Comparison of ENCODE assay signal across 10 cellular contexts in the genomic region with DNA sequence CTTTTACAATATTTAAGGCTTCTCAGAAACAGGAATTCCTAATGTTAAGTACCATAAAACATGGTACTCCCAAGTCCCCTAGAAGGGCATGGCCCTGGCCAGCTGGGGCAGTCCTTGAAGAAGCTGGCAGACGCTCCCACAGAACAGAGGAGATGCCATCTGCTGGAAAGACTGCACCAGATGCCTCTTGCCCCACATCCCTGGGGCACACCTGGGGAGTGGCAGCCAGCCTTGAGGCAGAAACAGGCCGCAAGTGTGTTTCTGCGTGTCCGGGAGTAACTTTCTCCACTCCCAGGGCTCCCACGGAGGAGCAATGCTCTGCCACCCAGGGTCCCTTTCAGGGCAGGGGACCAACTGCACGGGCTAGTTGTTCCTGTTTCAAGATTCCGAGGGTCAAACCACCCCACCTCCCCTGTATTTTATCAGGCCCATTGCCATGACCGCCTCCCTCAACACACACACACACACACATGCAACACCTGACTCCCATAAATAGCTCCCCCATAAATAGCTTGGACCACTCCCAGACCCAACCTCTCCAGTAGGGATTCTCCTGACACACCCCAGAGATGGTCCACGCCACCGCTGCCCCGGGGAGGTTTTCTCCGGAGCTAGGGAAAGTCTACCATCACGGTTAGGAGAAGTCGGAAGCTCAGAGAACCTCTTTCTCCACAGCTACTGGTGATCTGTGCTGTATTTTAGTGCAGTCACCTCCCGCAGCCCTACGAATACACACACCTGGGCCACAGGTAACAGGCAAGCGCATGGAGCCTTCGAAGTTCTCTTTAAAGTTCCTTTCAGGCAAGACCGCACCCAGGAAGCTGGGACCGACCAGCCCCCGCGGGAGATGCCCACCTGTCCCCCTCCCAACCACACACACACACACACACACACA. TPM values are rescaled to one million over a fixed set of nuclear protein-coding genes. Genes with fewer than 3 reads are reported as not detected.
A peak's percentile ranks its signal among the peaks of the same experiment; 100 is the strongest.
DNase-seq lines count a peak whose midpoint lies in the region; ATAC-seq, FAIRE-seq and TF ChIP-seq lines count a peak whose summit lies in the region.
"Had no signal": no experiment of that assay in that cellular context is flagged by ENCODE, and none has a peak within 500 bp of the region (broad histone marks: within the 10 kb centered on the region; RNA-seq: fewer than 3 reads in every experiment).

No MANE protein-coding gene starts in this region.

- no peak for ATAC-seq in HepG2
- no peak for ATAC-seq in activated naive CD8-positive, alpha-beta T cell treated with anti-CD3 and anti-CD28 coated beads, Interleukin-2, amount 50 U/mL, for 24 hours
- no peak for ATAC-seq in aorta (ENCODE audit: low FRiP score)
- ATAC-seq: CD8-positive, alpha-beta T cell had no signal

- H2AFZ ChIP-seq in neural cell (ENCODE audit: low read depth, low read length) (no peak overlapping the region), HepG2 (ENCODE audit: low read length) (no peak overlapping the region)

- H3F3A ChIP-seq in neural cell (ENCODE audit: insufficient read depth, low read length, poor library complexity, severe bottlenecking) = no peaks in the 10 kb centered on the region

- H3K27ac ChIP-seq in ectodermal cell (ENCODE audit: insufficient read depth, low read depth, low read length, poor library complexity, severe bottlenecking) (no peak overlapping the region), neural cell (ENCODE audit: low read length) (no peak overlapping the region), HepG2 (ENCODE audit: extremely low read length, insufficient read depth, low read length) (no peak overlapping the region), aorta (ENCODE audit: low read depth in 1 of 2, low read length in 2 of 2) (no peak overlapping the region)

- H3K9ac ChIP-seq in neural cell (ENCODE audit: low read length) = peak overlapping the region; percentile 70
- no peak overlapping the region for H3K9ac ChIP-seq in HepG2 (ENCODE audit: insufficient read depth, low read depth, low read length)

- FAIRE-seq in HepG2 (lab: Jason Lieb, UNC) = no peak

- TF ChIP-seq CTCF in AG04449 (IDR thresholded peaks at IDR 0.05; ENCODE audit: insufficient read depth, low read length, missing control alignments) = peak; percentile 29
- peak; percentile 30; the same call in 1 of the 2 replicates for TF ChIP-seq CTCF in LNCaP clone FGC (IDR thresholded peaks at IDR 0.05; ENCODE audit: control insufficient read depth, extremely low read depth, insufficient read depth)
- no peak for TF ChIP-seq CTCF in neural cell (IDR thresholded peaks at IDR 0.05; ENCODE audit: poor library complexity, severe bottlenecking)
- TF ChIP-seq CTCF in HepG2 (CRISPR knock-in tag; IDR thresholded peaks at IDR 0.05) = no peak

- POLR2A ChIA-PET in AG04449 (lab: Yijun Ruan, JAX) (interaction anchor here (0.6 to 1.3 kb wide), 2 partner anchors 28 to 177 kb away, joined by 3 read pairs; no protein-coding TSS in a partner anchor), HepG2 (lab: Yijun Ruan, JAX) (no interaction called here)

- no peak for DNase-seq in AG04449 (ENCODE audit: low read depth, low spot score)
- no peak for DNase-seq in LNCaP clone FGC (ENCODE audit: low read depth)
- no peak for DNase-seq in GM03348 (ENCODE audit: low spot score)
- no peak for DNase-seq in HepG2 (ENCODE audit: low spot score)
- no peak for DNase-seq in activated naive CD8-positive, alpha-beta T cell treated with anti-CD3 and anti-CD28 coated beads, Interleukin-2, amount 50 U/mL, for 24 hours
- DNase-seq in aorta = no peak
- DNase-seq: CD8-positive, alpha-beta T cell had no signal

- 77 to 78% methylated on average over 22 of the region's 22 CpGs for WGBS in ectodermal cell, 2 experiments
- 66% methylated on average over 18 of the region's 22 CpGs for WGBS in HepG2 (ENCODE audit: low lambda C conversion rate)
- WGBS in aorta, 2 donors = 71% methylated on average over 22 of the region's 22 CpGs

- peaks cover 39% of the 10 kb centered on the region for H3K27me3 ChIP-seq in ectodermal cell (ENCODE audit: control insufficient read depth, insufficient read depth, low read length, poor library complexity, severe bottlenecking)
- H3K27me3 ChIP-seq in neural cell (ENCODE audit: insufficient read depth, low read depth, low read length) = peaks cover 7% of the 10 kb centered on the region
- peaks cover 0 to 11% of the 10 kb centered on the region in 2 experiments; a peak in 2 of 5 replicates for H3K27me3 ChIP-seq in HepG2 (ENCODE audit: control insufficient read depth in 1 of 2, insufficient read depth in 2 of 2, low read length in 2 of 2)
- H3K27me3 ChIP-seq in aorta (ENCODE audit: control insufficient read depth in 1 of 2, insufficient read depth in 2 of 2, low read length in 1 of 2) = no peaks in the 10 kb centered on the region

- H3K36me3 ChIP-seq in ectodermal cell (ENCODE audit: control insufficient read depth, insufficient read depth, low read length) = no peaks in the 10 kb centered on the region
- no peaks in the 10 kb centered on the region for H3K36me3 ChIP-seq in neural cell (ENCODE audit: insufficient read depth, low read length)
- no peaks in the 10 kb centered on the region for H3K36me3 ChIP-seq in HepG2 (replicated peaks in 1 of 2; ENCODE audit: control insufficient read depth in 1 of 2, insufficient read depth in 2 of 2, low read length in 2 of 2)
- H3K36me3 ChIP-seq in aorta (ENCODE audit: control insufficient read depth in 1 of 2, insufficient read depth in 2 of 2, low read length in 1 of 2) = no peaks in the 10 kb centered on the region

- TF ChIP-seq RAD21 in neural cell (conservative IDR thresholded peaks at IDR 0.05) (peak; percentile 14), HepG2 (CRISPR knock-in tag; IDR thresholded peaks at IDR 0.05) (no peak)

- no peak for TF ChIP-seq POLR2A in HepG2 (IDR thresholded peaks at IDR 0.05; ENCODE audit: insufficient read depth in 1 of 2, low read depth in 2 of 2, low read length in 2 of 2)

- TF ChIP-seq EP300 in neural cell (conservative IDR thresholded peaks at IDR 0.05; ENCODE audit: poor library complexity, severe bottlenecking) (no peak), HepG2 (IDR thresholded peaks at IDR 0.05; ENCODE audit: low read depth in 2 of 2, low read length in 2 of 2) (no peak), HepG2 (CRISPR knock-in tag; IDR thresholded peaks at IDR 0.05; ENCODE audit: borderline replicate concordance) (no peak)

- no peaks in the 10 kb centered on the region for H3K4me1 Mint-ChIP-seq in activated naive CD8-positive, alpha-beta T cell treated with anti-CD3 and anti-CD28 coated beads, Interleukin-2, amount 50 U/mL, for 24 hours

- H3K9me2 ChIP-seq in neural cell (ENCODE audit: insufficient read depth, low read length) = no peaks in the 10 kb centered on the region

- CTCF ChIA-PET in AG04449 (lab: Yijun Ruan, JAX) = interaction anchor here (0.8 to 10.7 kb wide), 19 partner anchors 9 to 696 kb away, joined by 3 to 192 read pairs (median 4); no protein-coding TSS in a partner anchor
- CTCF ChIA-PET in HepG2 (lab: Yijun Ruan, JAX; ENCODE audit: low intra/inter-chr PET ratio, low total read pairs) = no interaction called here

- H3K4me3 ChIP-seq in AG04449 (ENCODE audit: low read depth, low read length) (peak overlapping the region; percentile 81), LNCaP clone FGC (ENCODE audit: low read depth, low read length) (no peak overlapping the region), ectodermal cell (ENCODE audit: insufficient read depth, low read depth, low read length) (peak overlapping the region; percentile 46), neural cell (ENCODE audit: low read length) (peak overlapping the region; percentile 91), HepG2 (replicated peaks in 1 of 3; ENCODE audit: insufficient read depth in 1 of 3, low read depth in 2 of 3, low read length in 3 of 3) (no peak overlapping the region), aorta (ENCODE audit: low read length in 2 of 2) (no peak overlapping the region)

- in situ Hi-C loops in HepG2 (cut with HindIII; ENCODE audit: extremely low pct_ligation_motif_present, low pct_unique_long_range_greater_than_20kb) = loop anchor here (10.0 kb wide), 2 partner anchors 153 to 183 kb away; no protein-coding TSS in a partner anchor

- H3K4me1 ChIP-seq in ectodermal cell (ENCODE audit: control insufficient read depth, insufficient read depth, low read length) (peaks cover 3% of the 10 kb centered on the region), HepG2 (ENCODE audit: insufficient read depth, low read length) (no peaks in the 10 kb centered on the region), aorta (ENCODE audit: control insufficient read depth in 1 of 2, insufficient read depth in 2 of 2, low read length in 2 of 2) (no peaks in the 10 kb centered on the region)

- no TSS peak for BruUV-seq in HepG2 (replicated peaks; lab: Mats Ljungman, UMichigan)

- H3K27me3 Mint-ChIP-seq in activated naive CD8-positive, alpha-beta T cell treated with anti-CD3 and anti-CD28 coated beads, Interleukin-2, amount 50 U/mL, for 24 hours = peaks cover 24% of the 10 kb centered on the region

- intact Hi-C loops in HepG2 (cut with micrococcal nuclease; ENCODE audit: unreplicated experiment) = no loop called here
- intact Hi-C loops in aorta (cut with DNase I) = loop anchor here in 1 of 2 donors (5.0 kb wide), 2 partner anchors 150 to 695 kb away; no protein-coding TSS in a partner anchor

- no peaks in the 10 kb centered on the region for H3K9me3 Mint-ChIP-seq in activated naive CD8-positive, alpha-beta T cell treated with anti-CD3 and anti-CD28 coated beads, Interleukin-2, amount 50 U/mL, for 24 hours
- H3K9me3 Mint-ChIP-seq: activated T-helper 2 cell treated with anti-CD3 and anti-CD28 coated beads, Interferon-gamma antibody, Interleukin-2, Interleukin-4, amounts not matched to agents 10 μg/mL and 5 μg/mL and 100 μg/mL, durations not matched to agents 14 hours and 24 hours and 36 hours; CD8-positive, alpha-beta T cell had no signal

- H4K20me1 ChIP-seq in neural cell (ENCODE audit: insufficient read depth) (no peaks in the 10 kb centered on the region), HepG2 (ENCODE audit: insufficient read depth, low read length) (no peaks in the 10 kb centered on the region)

- H3K79me2 ChIP-seq in neural cell (replicated peaks; ENCODE audit: insufficient read depth, low read length) = peaks cover 28% of the 10 kb centered on the region
- no peaks in the 10 kb centered on the region for H3K79me2 ChIP-seq in HepG2 (ENCODE audit: insufficient read depth, low read length)

- no peaks in the 10 kb centered on the region for H3K36me3 Mint-ChIP-seq in activated naive CD8-positive, alpha-beta T cell treated with anti-CD3 and anti-CD28 coated beads, Interleukin-2, amount 50 U/mL, for 24 hours (ENCODE audit: low read depth)
- H3K36me3 Mint-ChIP-seq: CD8-positive, alpha-beta T cell had no signal

- H3K27ac Mint-ChIP-seq in activated naive CD8-positive, alpha-beta T cell treated with anti-CD3 and anti-CD28 coated beads, Interleukin-2, amount 50 U/mL, for 24 hours = no peak overlapping the region
- H3K27ac Mint-ChIP-seq: activated T-helper 2 cell treated with anti-CD3 and anti-CD28 coated beads, Interferon-gamma antibody, Interleukin-2, Interleukin-4, amounts not matched to agents 10 μg/mL and 5 μg/mL and 100 μg/mL, durations not matched to agents 14 hours and 24 hours and 36 hours; CD8-positive, alpha-beta T cell had no signal

- H3K4me2 ChIP-seq in neural cell (ENCODE audit: low read length) = peak overlapping the region; percentile 59
- H3K4me2 ChIP-seq in HepG2 (ENCODE audit: low read depth, low read length) = no peak overlapping the region

- H3K9me3 ChIP-seq in ectodermal cell (ENCODE audit: control insufficient read depth, low read length) = no peaks in the 10 kb centered on the region
- H3K9me3 ChIP-seq in neural cell (ENCODE audit: low read length) = no peaks in the 10 kb centered on the region
- no peaks in the 10 kb centered on the region for H3K9me3 ChIP-seq in HepG2 (ENCODE audit: low read length)
- H3K9me3 ChIP-seq in aorta (ENCODE audit: control insufficient read depth, low read length) = no peaks in the 10 kb centered on the region

- H3K4me3 Mint-ChIP-seq in activated naive CD8-positive, alpha-beta T cell treated with anti-CD3 and anti-CD28 coated beads, Interleukin-2, amount 50 U/mL, for 24 hours = no peak overlapping the region
- H3K4me3 Mint-ChIP-seq: CD8-positive, alpha-beta T cell had no signal

RNA-seq across cellular contexts. Expression of gene SPOCK1, which starts 1.5 kb away (rescaled TPM):
- polyA plus RNA-seq in ectodermal cell (2013, experiment 1 of 4) = 25.3 TPM
- 22.3 TPM for polyA plus RNA-seq in ectodermal cell (2013, experiment 2 of 4)
- polyA plus RNA-seq in ectodermal cell (2013, experiment 3 of 4) = 10.5 TPM
- polyA plus RNA-seq in ectodermal cell (2013, experiment 4 of 4) = 13.3 TPM
- polyA plus RNA-seq in neural cell (30.9 and 33.6 TPM in 2 replicates), HepG2 (2011; rRNA removed) (0.08 and 0.29 TPM in 2 replicates), aorta (1 to 10 TPM; 4.5 to 5.4 TPM)
- polyA minus RNA-seq in neural cell = 60.6 and 106 TPM in 2 replicates
- total RNA-seq in HepG2 (2016; rRNA removed; fragmentation: Illumina TruSeq; extraction: Trizol) (0.18 TPM in 1 of 2 replicates, not detected in the other), aorta (10 to 100 TPM; 48.5 to 67.8 TPM)
- total RNA-seq in HepG2 (2016; cell fraction: cytosol; rRNA removed; fragmentation: Illumina TruSeq; extraction: Trizol; ENCODE audit: low read depth) = not detected in 2 replicates
- not detected in 2 replicates for total RNA-seq in HepG2 (2016; cell fraction: insoluble cytoplasmic fraction; rRNA removed; fragmentation: Illumina TruSeq; extraction: Trizol)
- not detected in 2 replicates for total RNA-seq in HepG2 (2016; cell fraction: membrane; rRNA removed; fragmentation: Illumina TruSeq; extraction: Trizol)
- total RNA-seq in HepG2 (2016; cell fraction: nucleus; rRNA removed; fragmentation: Illumina TruSeq; extraction: Trizol) = not detected in 2 replicates
- polyA plus RNA-seq in HepG2 (2011; cell fraction: cytosol; rRNA removed) = 0.01 and 0.08 TPM in 2 replicates
- 0.21 TPM in 1 of 2 replicates, not detected in the other for polyA plus RNA-seq in HepG2 (2011; cell fraction: nucleus; rRNA removed)
- polyA plus RNA-seq in HepG2 (2012) = not detected in 2 replicates
- polyA plus RNA-seq in HepG2 (2016; cell fraction: cytosol; fragmentation: Illumina TruSeq; extraction: Trizol; ENCODE audit: low read depth) = not detected in 2 replicates
- 0.05 and 0.07 TPM in 2 replicates for polyA plus RNA-seq in HepG2 (2016; cell fraction: insoluble cytoplasmic fraction; fragmentation: Illumina TruSeq; extraction: Trizol; ENCODE audit: low read depth)
- not detected in 2 replicates for polyA plus RNA-seq in HepG2 (2016; cell fraction: membrane; fragmentation: Illumina TruSeq; extraction: Trizol; ENCODE audit: low read depth)
- polyA plus RNA-seq in HepG2 (2016; cell fraction: nucleus; fragmentation: Illumina TruSeq; extraction: Trizol; ENCODE audit: insufficient read depth, low read depth) = 0.14 TPM in 1 of 2 replicates, not detected in the other
- polyA minus RNA-seq in HepG2 (2011; rRNA and poly(A)+ RNA removed; ENCODE audit: low replicate concordance) = 1.0 and 26.0 TPM in 2 replicates
- polyA minus RNA-seq in HepG2 (2011; cell fraction: cytosol; rRNA and poly(A)+ RNA removed) = not detected in 2 replicates
- polyA minus RNA-seq in HepG2 (2011; cell fraction: nucleus; rRNA and poly(A)+ RNA removed) = not detected in 2 replicates
- total RNA-seq: activated T-helper 2 cell treated with anti-CD3 and anti-CD28 coated beads, Interferon-gamma antibody, Interleukin-2, Interleukin-4, amounts not matched to agents 10 μg/mL and 5 μg/mL and 100 μg/mL, durations not matched to agents 14 hours and 24 hours and 36 hours; CD8-positive, alpha-beta T cell had no signal

Comparison
In these comparisons a context has a peak if more than half of its experiments do, and no peak if none do; other contexts are left out.
1. H3K4me3 ChIP-seq: peak in AG04449 (single experiment), ectodermal cell (single experiment) and neural cell (single experiment); none in LNCaP clone FGC (single experiment), HepG2 (0 of 3) and aorta (0 of 2).
2. CTCF ChIP-seq: peak in AG04449 (single experiment) and LNCaP clone FGC (single experiment); none in neural cell (single experiment) and HepG2 (single experiment).